1 cellular context compared by ENCODE assay signal in the genomic region with DNA sequence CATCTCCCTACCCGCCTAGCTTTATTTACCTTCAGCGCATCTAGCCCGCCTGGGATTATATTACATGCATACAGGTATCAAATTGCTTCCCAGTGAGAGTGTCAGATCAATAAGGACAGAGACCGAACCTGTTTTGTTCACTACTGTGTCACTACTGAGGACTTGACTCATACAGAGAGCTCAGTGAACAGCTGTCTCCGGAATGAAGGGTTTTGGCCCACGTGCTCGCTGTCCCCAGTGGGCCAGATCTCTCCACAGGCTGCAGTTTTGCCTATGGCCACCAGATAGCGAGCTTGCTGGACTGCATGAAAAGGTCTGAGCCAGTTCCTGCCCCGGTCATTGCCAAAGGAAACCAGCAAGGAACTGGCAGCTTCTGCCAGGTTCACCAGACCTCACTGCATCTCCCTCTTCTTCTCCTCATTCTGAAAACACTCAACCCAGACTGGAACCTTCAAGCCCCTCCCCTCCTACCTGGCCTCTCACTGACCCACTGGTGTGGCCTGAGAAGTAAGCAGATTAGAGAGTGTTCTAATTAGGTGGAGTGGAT.
A peak's percentile ranks its signal among the peaks of the same experiment; 100 is the strongest.
TF ChIP-seq lines count a peak whose summit lies in the region.

No MANE protein-coding gene starts in this region.

TF ChIP-seq in K562, 482 proteins besides CTCF, POLR2A, EP300 and RAD21 (continued from another document):
- TF ChIP-seq JUND (IDR thresholded peaks at IDR 0.05; ENCODE audit: borderline replicate concordance, low read depth, low read length) (0 out of 2 replicates have a peak, but pooled peaks have one; percentile 11), JUND (tag; IDR thresholded peaks at IDR 0.05; ENCODE audit: borderline replicate concordance, low read depth, low read length) (no peak; the same call in 2 of the 3 replicates), L3MBTL2 (IDR thresholded peaks at IDR 0.05) (peak; percentile 56; the same call in 1 of the 2 replicates), HDAC1 (IDR thresholded peaks at IDR 0.05) (peak in 1 of 2 experiments; percentile 37; a peak in 1 of 4 replicates), MAX (CRISPR knock-in tag; IDR thresholded peaks at IDR 0.05) (peak; percentile 88), ARID4B (CRISPR knock-in tag; IDR thresholded peaks at IDR 0.05) (0 out of 2 replicates have a peak, but pooled peaks have one; percentile 25), EWSR1 (IDR thresholded peaks at IDR 0.05; ENCODE audit: borderline replicate concordance, low read depth, partially characterized antibody) (peak; percentile 9), ZNF57 (CRISPR knock-in tag; IDR thresholded peaks at IDR 0.05) (no peak), ZSCAN32 (CRISPR knock-in tag; IDR thresholded peaks at IDR 0.05) (no peak), TFAP4 (CRISPR knock-in tag; IDR thresholded peaks at IDR 0.05; ENCODE audit: borderline replicate concordance) (peak; percentile 83), DNMT1 (IDR thresholded peaks at IDR 0.05) (no peak), KDM1A (IDR thresholded peaks at IDR 0.05) (no peak), MTA3 (IDR thresholded peaks at IDR 0.05; ENCODE audit: borderline replicate concordance) (0 out of 2 replicates have a peak, but pooled peaks have one; percentile 19), RAD51 (IDR thresholded peaks at IDR 0.05; ENCODE audit: borderline replicate concordance, low read depth) (peak; percentile 46; the same call in 1 of the 2 replicates), MYC (IDR thresholded peaks at IDR 0.05; ENCODE audit: low read depth, low read length) (peak; percentile 80), MYC (CRISPR knock-in tag; IDR thresholded peaks at IDR 0.05; ENCODE audit: borderline replicate concordance, low read depth) (no peak), ZBTB33 (CRISPR knock-in tag; IDR thresholded peaks at IDR 0.05) (peak; percentile 71)
- TF ChIP-seq, protein P1, sequence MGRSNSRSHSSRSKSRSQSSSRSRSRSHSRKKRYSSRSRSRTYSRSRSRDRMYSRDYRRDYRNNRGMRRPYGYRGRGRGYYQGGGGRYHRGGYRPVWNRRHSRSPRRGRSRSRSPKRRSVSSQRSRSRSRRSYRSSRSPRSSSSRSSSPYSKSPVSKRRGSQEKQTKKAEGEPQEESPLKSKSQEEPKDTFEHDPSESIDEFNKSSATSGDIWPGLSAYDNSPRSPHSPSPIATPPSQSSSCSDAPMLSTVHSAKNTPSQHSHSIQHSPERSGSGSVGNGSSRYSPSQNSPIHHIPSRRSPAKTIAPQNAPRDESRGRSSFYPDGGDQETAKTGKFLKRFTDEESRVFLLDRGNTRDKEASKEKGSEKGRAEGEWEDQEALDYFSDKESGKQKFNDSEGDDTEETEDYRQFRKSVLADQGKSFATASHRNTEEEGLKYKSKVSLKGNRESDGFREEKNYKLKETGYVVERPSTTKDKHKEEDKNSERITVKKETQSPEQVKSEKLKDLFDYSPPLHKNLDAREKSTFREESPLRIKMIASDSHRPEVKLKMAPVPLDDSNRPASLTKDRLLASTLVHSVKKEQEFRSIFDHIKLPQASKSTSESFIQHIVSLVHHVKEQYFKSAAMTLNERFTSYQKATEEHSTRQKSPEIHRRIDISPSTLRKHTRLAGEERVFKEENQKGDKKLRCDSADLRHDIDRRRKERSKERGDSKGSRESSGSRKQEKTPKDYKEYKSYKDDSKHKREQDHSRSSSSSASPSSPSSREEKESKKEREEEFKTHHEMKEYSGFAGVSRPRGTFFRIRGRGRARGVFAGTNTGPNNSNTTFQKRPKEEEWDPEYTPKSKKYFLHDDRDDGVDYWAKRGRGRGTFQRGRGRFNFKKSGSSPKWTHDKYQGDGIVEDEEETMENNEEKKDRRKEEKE (IDR thresholded peaks at IDR 0.05; ENCODE audit: borderline replicate concordance in 1 of 2, control insufficient read depth in 1 of 2, low read depth in 2 of 2, low read length in 1 of 2), result peak in 1 of 2 experiments; percentile 76; a peak in 1 of 4 replicates
- TF ChIP-seq, protein P2, sequence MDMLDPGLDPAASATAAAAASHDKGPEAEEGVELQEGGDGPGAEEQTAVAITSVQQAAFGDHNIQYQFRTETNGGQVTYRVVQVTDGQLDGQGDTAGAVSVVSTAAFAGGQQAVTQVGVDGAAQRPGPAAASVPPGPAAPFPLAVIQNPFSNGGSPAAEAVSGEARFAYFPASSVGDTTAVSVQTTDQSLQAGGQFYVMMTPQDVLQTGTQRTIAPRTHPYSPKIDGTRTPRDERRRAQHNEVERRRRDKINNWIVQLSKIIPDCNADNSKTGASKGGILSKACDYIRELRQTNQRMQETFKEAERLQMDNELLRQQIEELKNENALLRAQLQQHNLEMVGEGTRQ (CRISPR knock-in tag; IDR thresholded peaks at IDR 0.05), result peak; percentile 49
- TF ChIP-seq, protein P3, sequence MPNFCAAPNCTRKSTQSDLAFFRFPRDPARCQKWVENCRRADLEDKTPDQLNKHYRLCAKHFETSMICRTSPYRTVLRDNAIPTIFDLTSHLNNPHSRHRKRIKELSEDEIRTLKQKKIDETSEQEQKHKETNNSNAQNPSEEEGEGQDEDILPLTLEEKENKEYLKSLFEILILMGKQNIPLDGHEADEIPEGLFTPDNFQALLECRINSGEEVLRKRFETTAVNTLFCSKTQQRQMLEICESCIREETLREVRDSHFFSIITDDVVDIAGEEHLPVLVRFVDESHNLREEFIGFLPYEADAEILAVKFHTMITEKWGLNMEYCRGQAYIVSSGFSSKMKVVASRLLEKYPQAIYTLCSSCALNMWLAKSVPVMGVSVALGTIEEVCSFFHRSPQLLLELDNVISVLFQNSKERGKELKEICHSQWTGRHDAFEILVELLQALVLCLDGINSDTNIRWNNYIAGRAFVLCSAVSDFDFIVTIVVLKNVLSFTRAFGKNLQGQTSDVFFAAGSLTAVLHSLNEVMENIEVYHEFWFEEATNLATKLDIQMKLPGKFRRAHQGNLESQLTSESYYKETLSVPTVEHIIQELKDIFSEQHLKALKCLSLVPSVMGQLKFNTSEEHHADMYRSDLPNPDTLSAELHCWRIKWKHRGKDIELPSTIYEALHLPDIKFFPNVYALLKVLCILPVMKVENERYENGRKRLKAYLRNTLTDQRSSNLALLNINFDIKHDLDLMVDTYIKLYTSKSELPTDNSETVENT (CRISPR knock-in tag; IDR thresholded peaks at IDR 0.05), result no peak
